Comparison of ENCODE assay signal across 8 cellular contexts in genomic region chr13:99916366-99917103, GRCh38. TPM values are rescaled to one million over a fixed set of nuclear protein-coding genes. Genes with fewer than 3 reads are reported as not detected.
DNase-seq lines count a peak whose midpoint lies in the region; ATAC-seq and TF ChIP-seq lines count a peak whose summit lies in the region.

No MANE protein-coding gene starts in this region.

- no peaks in the 10 kb centered on the region for H3K36me3 ChIP-seq in Peyer's patch

- in situ Hi-C loops in KBM-7 (cut with MboI; ENCODE audit: low pct_unique_long_range_greater_than_20kb, low sequenced_read_pairs) = loop anchor here (25.0 kb wide), 1 partner anchor 321 kb away; no protein-coding TSS in a partner anchor

- no peaks in the 10 kb centered on the region for H3K4me1 ChIP-seq in Peyer's patch

- no peak for TF ChIP-seq POLR2A in Peyer's patch (IDR thresholded peaks at IDR 0.05)

- peaks cover 15% of the 10 kb centered on the region for H3K27me3 Mint-ChIP-seq in memory B cell

- intact Hi-C loops in posterior vena cava (cut with DNase I) = loop anchor here (10.0 kb wide), 2 partner anchors 318 to 598 kb away; no protein-coding TSS in a partner anchor

- peak; percentile 29 to 99 (median 88) for TF ChIP-seq CTCF in Peyer's patch (IDR thresholded peaks at IDR 0.05)

- H3K4me3 Mint-ChIP-seq in memory B cell = no peak overlapping the region

- H3K27ac Mint-ChIP-seq in memory B cell = no peak overlapping the region

- peaks cover under 1% of the 10 kb centered on the region for H3K36me3 Mint-ChIP-seq in memory B cell

- H3K27me3 ChIP-seq in Peyer's patch = no peaks in the 10 kb centered on the region

- H3K4me3 ChIP-seq in Peyer's patch = no peak overlapping the region

- no peaks in the 10 kb centered on the region for H3K9me3 Mint-ChIP-seq in memory B cell

- DNase-seq in NCI-H510A treated with DMSO at 0.1 percent for 48 hours (lab: John Stamatoyannopoulos, UW) (peak; percentile 52), NCI-H510A (lab: John Stamatoyannopoulos, UW) (no peak), KBM-7 (peak; percentile 86), Peyer's patch (no peak), dedifferentiated amniotic fluid mesenchymal stem cell (ENCODE audit: extremely low spot score) (peak; percentile 76), memory B cell (ENCODE audit: low spot score in 2 of 2) (peak in 1 of 2 donors; percentile 21), posterior vena cava (ENCODE audit: low spot score) (no peak)

- H3K27ac ChIP-seq in Peyer's patch = no peak overlapping the region

- ATAC-seq in GM21381 (IDR thresholded peaks at IDR 0.05; ENCODE audit: unreplicated experiment) (peak; percentile 86), memory B cell (ENCODE audit: low read depth) (peak; percentile 65)

- H3K4me1 Mint-ChIP-seq in memory B cell = peaks cover 3% of the 10 kb centered on the region

- no peaks in the 10 kb centered on the region for H3K9me3 ChIP-seq in Peyer's patch

RNA-seq across cellular contexts. Expression of gene ZIC5, which starts 55.0 kb away (rescaled TPM):
- total RNA-seq in Peyer's patch (not detected), posterior vena cava (not detected)

Comparison
In these comparisons a context has a peak if more than half of its experiments do, and no peak if none do; other contexts are left out.
1. DNase-seq: peak in NCI-H510A treated with DMSO at 0.1 percent for 48 hours (single experiment), KBM-7 (single experiment) and dedifferentiated amniotic fluid mesenchymal stem cell (single experiment); none in NCI-H510A (single experiment), Peyer's patch (0 of 3) and posterior vena cava (single experiment).